In genomic region chr15:76483018-76483417, GRCh38 we compare ENCODE assay signal across 21 cellular contexts.
DNase-seq lines count a peak whose midpoint lies in the region; ATAC-seq, FAIRE-seq and TF ChIP-seq lines count a peak whose summit lies in the region.
"Had no signal": no experiment of that assay in that cellular context is flagged by ENCODE, and none has a peak within 500 bp of the region (broad histone marks: within the 10 kb centered on the region; RNA-seq: fewer than 3 reads in every experiment).

No MANE protein-coding gene starts in this region.

- H3K4me1 ChIP-seq in A549: no peaks in the 10 kb centered on the region
- H3K4me1 ChIP-seq in right lobe of liver: peaks cover 0 to 4% (median 0%) of the 10 kb centered on the region in 4 donors
- H3K4me1 ChIP-seq: BLaER1 treated with 17β-estradiol and CSF1 and Interleukin-3, amounts not matched to agents 10 nM and 100 nM; Caco-2 had no signal

- no peaks in the 10 kb centered on the region for H3K27me3 ChIP-seq in right lobe of liver
- H3K27me3 ChIP-seq: BLaER1 treated with 17β-estradiol and CSF1 and Interleukin-3, amounts not matched to agents 10 nM and 100 nM had no signal

- H3K9me3 ChIP-seq in A549 (no peaks in the 10 kb centered on the region), right lobe of liver (no peaks in the 10 kb centered on the region)
- H3K9me3 ChIP-seq: Caco-2 had no signal

- POLR2A ChIA-PET in A549 (lab: Yijun Ruan, JAX): no interaction called here

- no peak for TF ChIP-seq EP300 in A549 (IDR thresholded peaks at IDR 0.05)

- TF ChIP-seq RAD21 in A549 (conservative IDR thresholded peaks at IDR 0.05 in 1 of 2, IDR thresholded peaks at IDR 0.05 in 1 of 2): no peak

- WGBS in A549 (ENCODE audit: missing lambda C conversion rate): 49% methylated on average over 1 of the region's 1 CpG
- WGBS in right lobe of liver (ENCODE audit: insufficient coverage, low coverage, low lambda C conversion rate, missing lambda C conversion rate): 29% methylated on average over 1 of the region's 1 CpG

- CTCF ChIA-PET in A549 (lab: Yijun Ruan, JAX): no interaction called here

- no peak for TF ChIP-seq CTCF in A549 (IDR thresholded peaks at IDR 0.05)
- TF ChIP-seq CTCF in right lobe of liver (IDR thresholded peaks at IDR 0.05): no peak

- DNase-seq in A549 (ENCODE audit: low read depth in 1 of 2, low spot score in 1 of 2) (no peak), right lobe of liver (no peak), HK-2 (ENCODE audit: unreplicated experiment) (no peak), middle frontal gyrus (ENCODE audit: extremely low spot score, low spot score) (no peak)
- DNase-seq: 8988T; AML-193; Caco-2; Calu3; CD4-positive, alpha-beta T cell; CD8-positive, alpha-beta T cell; DMS 273 treated with DMSO at 0.1 percent for 48 hours; DMS153; DMS53; DMS79; DND-41; EL; GF-D8 had no signal

- intact Hi-C loops in right lobe of liver (cut with DNase I): no loop called here

- H3K27ac ChIP-seq in A549 (no peak overlapping the region), right lobe of liver (no peak overlapping the region)
- H3K27ac ChIP-seq: BLaER1 treated with 17β-estradiol and CSF1 and Interleukin-3, amounts not matched to agents 10 nM and 100 nM; C4-2B had no signal

- H3K4me2 ChIP-seq in A549: no peak overlapping the region
- H3K4me2 ChIP-seq: BLaER1 treated with 17β-estradiol and CSF1 and Interleukin-3, amounts not matched to agents 10 nM and 100 nM had no signal

- no peaks in the 10 kb centered on the region for H3K36me3 ChIP-seq in right lobe of liver
- H3K36me3 ChIP-seq: BLaER1 treated with 17β-estradiol and CSF1 and Interleukin-3, amounts not matched to agents 10 nM and 100 nM had no signal

- no peak for ATAC-seq in A549
- ATAC-seq in right lobe of liver: peak; percentile 45 to 61 (median 55)
- ATAC-seq: CD8-positive, alpha-beta T cell had no signal

- TF ChIP-seq POLR2A in A549 (IDR thresholded peaks at IDR 0.05; ENCODE audit: low read length) (no peak), right lobe of liver (IDR thresholded peaks at IDR 0.05) (no peak)

- H3K4me3 ChIP-seq in A549 (no peak overlapping the region), right lobe of liver (no peak overlapping the region)
- H3K4me3 ChIP-seq: BLaER1 treated with 17β-estradiol and CSF1 and Interleukin-3, amounts not matched to agents 10 nM and 100 nM had no signal

- peak; percentile 88 for FAIRE-seq in A549 (lab: Jason Lieb, UNC)
- peak; percentile 70 for FAIRE-seq in G401.6 (lab: Jason Lieb, UNC)
- FAIRE-seq: GM12891 had no signal

TF ChIP-seq in A549, 52 proteins besides CTCF, POLR2A, EP300 and RAD21:
- TF ChIP-seq, protein P1, sequence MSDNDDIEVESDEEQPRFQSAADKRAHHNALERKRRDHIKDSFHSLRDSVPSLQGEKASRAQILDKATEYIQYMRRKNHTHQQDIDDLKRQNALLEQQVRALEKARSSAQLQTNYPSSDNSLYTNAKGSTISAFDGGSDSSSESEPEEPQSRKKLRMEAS (IDR thresholded peaks at IDR 0.05): no peak
- no peak for TF ChIP-seq RCOR1 (IDR thresholded peaks at IDR 0.05; ENCODE audit: low read depth, low read length)
- TF ChIP-seq FOSB (CRISPR knock-in tag; IDR thresholded peaks at IDR 0.05): no peak
- TF ChIP-seq KDM5A (IDR thresholded peaks at IDR 0.05): no peak
- TF ChIP-seq ZC3H11A (IDR thresholded peaks at IDR 0.05): no peak
- TF ChIP-seq, protein P2, sequence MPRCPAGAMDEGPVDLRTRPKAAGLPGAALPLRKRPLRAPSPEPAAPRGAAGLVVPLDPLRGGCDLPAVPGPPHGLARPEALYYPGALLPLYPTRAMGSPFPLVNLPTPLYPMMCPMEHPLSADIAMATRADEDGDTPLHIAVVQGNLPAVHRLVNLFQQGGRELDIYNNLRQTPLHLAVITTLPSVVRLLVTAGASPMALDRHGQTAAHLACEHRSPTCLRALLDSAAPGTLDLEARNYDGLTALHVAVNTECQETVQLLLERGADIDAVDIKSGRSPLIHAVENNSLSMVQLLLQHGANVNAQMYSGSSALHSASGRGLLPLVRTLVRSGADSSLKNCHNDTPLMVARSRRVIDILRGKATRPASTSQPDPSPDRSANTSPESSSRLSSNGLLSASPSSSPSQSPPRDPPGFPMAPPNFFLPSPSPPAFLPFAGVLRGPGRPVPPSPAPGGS (IDR thresholded peaks at IDR 0.05): no peak
- no peak for TF ChIP-seq TP53 (CRISPR knock-in tag; IDR thresholded peaks at IDR 0.05)
- TF ChIP-seq CBX8 (IDR thresholded peaks at IDR 0.05): no peak
- TF ChIP-seq, protein P3, sequence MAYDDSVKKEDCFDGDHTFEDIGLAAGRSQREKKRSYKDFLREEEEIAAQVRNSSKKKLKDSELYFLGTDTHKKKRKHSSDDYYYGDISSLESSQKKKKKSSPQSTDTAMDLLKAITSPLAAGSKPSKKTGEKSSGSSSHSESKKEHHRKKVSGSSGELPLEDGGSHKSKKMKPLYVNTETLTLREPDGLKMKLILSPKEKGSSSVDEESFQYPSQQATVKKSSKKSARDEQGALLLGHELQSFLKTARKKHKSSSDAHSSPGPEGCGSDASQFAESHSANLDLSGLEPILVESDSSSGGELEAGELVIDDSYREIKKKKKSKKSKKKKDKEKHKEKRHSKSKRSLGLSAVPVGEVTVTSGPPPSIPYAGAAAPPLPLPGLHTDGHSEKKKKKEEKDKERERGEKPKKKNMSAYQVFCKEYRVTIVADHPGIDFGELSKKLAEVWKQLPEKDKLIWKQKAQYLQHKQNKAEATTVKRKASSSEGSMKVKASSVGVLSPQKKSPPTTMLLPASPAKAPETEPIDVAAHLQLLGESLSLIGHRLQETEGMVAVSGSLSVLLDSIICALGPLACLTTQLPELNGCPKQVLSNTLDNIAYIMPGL (CRISPR knock-in tag; IDR thresholded peaks at IDR 0.05; ENCODE audit: borderline replicate concordance): no peak
- no peak for TF ChIP-seq JUNB (IDR thresholded peaks at IDR 0.05)
- no peak for TF ChIP-seq HOXB13 (CRISPR knock-in tag; IDR thresholded peaks at IDR 0.05; ENCODE audit: low read depth)
- no peak for TF ChIP-seq ELK1 (IDR thresholded peaks at IDR 0.05; ENCODE audit: low read depth, low read length)
- no peak for TF ChIP-seq TFCP2L1 (CRISPR knock-in tag; IDR thresholded peaks at IDR 0.05)
- no peak for TF ChIP-seq HDAC2 (IDR thresholded peaks at IDR 0.05)
- TF ChIP-seq ESRRA (IDR thresholded peaks at IDR 0.05; ENCODE audit: borderline replicate concordance, low read length): no peak
TF ChIP-seq in A549: peak in this region for 0.

Comparison
In these comparisons a context has a peak if more than half of its experiments do, and no peak if none do; other contexts are left out.
1. ATAC-seq: peak in right lobe of liver (4 of 4); none in A549 (0 of 2).